In genomic region chr3:116433552-116433951, GRCh38 we compare ENCODE assay signal across 25 cellular contexts. TPM values are rescaled to one million over a fixed set of nuclear protein-coding genes. Genes with fewer than 3 reads are reported as not detected.
DNase-seq lines count a peak whose midpoint lies in the region; ATAC-seq, FAIRE-seq and TF ChIP-seq lines count a peak whose summit lies in the region.
"Had no signal": no experiment of that assay in that cellular context is flagged by ENCODE, and none has a peak within 500 bp of the region (broad histone marks: within the 10 kb centered on the region; RNA-seq: fewer than 3 reads in every experiment).

No MANE protein-coding gene starts in this region.

- H2BK15ac ChIP-seq in H1 (ENCODE audit: low read length), result no peak overlapping the region

- no peak overlapping the region for H4K91ac ChIP-seq in H1 (replicated peaks; ENCODE audit: insufficient read length, low read length)

- CTCF ChIA-PET in HEK293 (lab: Yijun Ruan, JAX), result no interaction called here
- CTCF ChIA-PET in H1 (lab: Charles Lee; ENCODE audit: partially characterized antibody), result interaction anchor here (0.8 to 2.4 kb wide), 6 partner anchors 9 to 323 kb away, joined by 3 to 8 read pairs (median 4); partner anchors contain the start of gene LSAMP

- FAIRE-seq in H1 (lab: Jason Lieb, UNC), result no peak
- FAIRE-seq: A204.1, GM12892, GM18507, HTR-8/SVneo, K562 had no signal

- H3K27ac Mint-ChIP-seq in nephron progenitor cell, result no peak overlapping the region
- H3K27ac Mint-ChIP-seq: CD4-positive, CD25-positive, alpha-beta regulatory T cell; CD8-positive, alpha-beta memory T cell; HFFc6 had no signal

- H3K27me3 ChIP-seq in H7 (ENCODE audit: control insufficient read depth, insufficient read depth, low read length) (no peaks in the 10 kb centered on the region), H1 (replicated peaks in 1 of 4; ENCODE audit: control insufficient read depth in 3 of 4, extremely low read depth in 1 of 4, insufficient read depth in 3 of 4, low read length in 3 of 4) (no peaks in the 10 kb centered on the region)
- H3K27me3 ChIP-seq: BE2C had no signal

- H2BK20ac ChIP-seq in H1 (ENCODE audit: low read length), result no peak overlapping the region

- no peak overlapping the region for H2BK5ac ChIP-seq in H1 (ENCODE audit: low read depth, low read length)

- H3K4ac ChIP-seq in H1 (replicated peaks; ENCODE audit: insufficient read length, low read depth, low read length), result no peak overlapping the region

- POLR2A ChIA-PET in HEK293 (lab: Yijun Ruan, JAX), result no interaction called here
- POLR2A ChIA-PET in H1 (lab: Charles Lee; ENCODE audit: partially characterized antibody), result interaction anchor here (1.1 kb wide), 1 partner anchor 9 kb away, joined by 4 read pairs; no protein-coding TSS in a partner anchor

- no peak for ATAC-seq in GM21360 (IDR thresholded peaks at IDR 0.05; ENCODE audit: unreplicated experiment)
- ATAC-seq: K562 had no signal

- WGBS in H1 (ENCODE audit: extremely low coverage in 1 of 2, insufficient coverage in 1 of 2, insufficient read length in 1 of 2, insufficient replicate concordance in 2 of 2, low coverage in 1 of 2, low lambda C conversion rate in 2 of 2, missing lambda C conversion rate in 1 of 2), 2 experiments, result 95% methylated on average over 1 of the region's 1 CpG; no CpG with 5 or more reads in 1 of the 2 experiments

- H3K4me1 Mint-ChIP-seq in nephron progenitor cell, result peaks cover 22% of the 10 kb centered on the region
- H3K4me1 Mint-ChIP-seq: CD4-positive, CD25-positive, alpha-beta regulatory T cell; CD8-positive, alpha-beta memory T cell had no signal

- H3K23me2 ChIP-seq in H1 (ENCODE audit: low read depth, low read length), result no peaks in the 10 kb centered on the region

- H3K27ac ChIP-seq in HEK293 (ENCODE audit: extremely low read depth, low read depth, low read length), result no peak overlapping the region
- no peak overlapping the region for H3K27ac ChIP-seq in H1 (ENCODE audit: low read depth, low read length)

- H3K4me2 ChIP-seq in H1 (ENCODE audit: insufficient read depth in 1 of 2, low read depth in 2 of 2, low read length in 2 of 2), result no peak overlapping the region

- H3K9me3 ChIP-seq in HEK293 (ENCODE audit: control insufficient read depth, insufficient read depth, low read depth, low read length) (no peaks in the 10 kb centered on the region), H1 (ENCODE audit: insufficient read depth in 2 of 2, low read depth in 1 of 2, low read length in 1 of 2) (no peaks in the 10 kb centered on the region)
- H3K9me3 ChIP-seq: BE2C had no signal

- no peaks in the 10 kb centered on the region for H3K79me2 ChIP-seq in H1 (ENCODE audit: control insufficient read depth in 1 of 2, insufficient read depth in 2 of 2, low read length in 2 of 2)

- no peak overlapping the region for H4K8ac ChIP-seq in H1 (ENCODE audit: extremely low read depth, insufficient read depth, low read length)

- no peak overlapping the region for H2AFZ ChIP-seq in H1 (ENCODE audit: low read length)

- peak; percentile 47 for DNase-seq in H7
- no peak for DNase-seq in H1 (ENCODE audit: low read depth in 1 of 2, low spot score in 2 of 2)
- peak; percentile 25 for DNase-seq in iPS-NIHi7 (ENCODE audit: extremely low spot score)
- DNase-seq in RPMI8226, result no peak
- no peak for DNase-seq in nephron progenitor cell
- DNase-seq in mucosa of gallbladder (ENCODE audit: low spot score), result no peak
- DNase-seq: ACHN; BE2C; C1 segment of cervical spinal cord; CD4-positive, CD25-positive, alpha-beta regulatory T cell; CD8-positive, alpha-beta memory T cell; COR-L47; DMS 273 treated with DMSO at 0.1 percent for 48 hours; DMS79; GDM1; GOT3; HCEC 1CT; HFFc6 had no signal

- H3K56ac ChIP-seq in H1 (replicated peaks; ENCODE audit: insufficient read length, low read depth, low read length), result no peak overlapping the region

- no peak overlapping the region for H3K9ac ChIP-seq in H1 (replicated peaks in 1 of 4; ENCODE audit: extremely low read depth in 1 of 4, low read depth in 3 of 4, low read length in 3 of 4)

- no peak overlapping the region for H3K14ac ChIP-seq in H1 (ENCODE audit: insufficient read length)

- no peak overlapping the region for H3K4me3 Mint-ChIP-seq in nephron progenitor cell
- H3K4me3 Mint-ChIP-seq: CD4-positive, CD25-positive, alpha-beta regulatory T cell; CD8-positive, alpha-beta memory T cell; HFFc6 had no signal

- no peak overlapping the region for H4K5ac ChIP-seq in H1 (ENCODE audit: insufficient read length, low read depth, low read length)

- TF ChIP-seq EP300 in H1 (IDR thresholded peaks at IDR 0.05; ENCODE audit: borderline replicate concordance in 1 of 2, low read depth in 2 of 2, low read length in 2 of 2), result no peak

- TF ChIP-seq POLR2A in H1 (IDR thresholded peaks at IDR 0.05; ENCODE audit: control extremely low read depth in 1 of 2, low read depth in 2 of 2, low read length in 2 of 2), result no peak

- no peaks in the 10 kb centered on the region for H4K20me1 ChIP-seq in H1 (replicated peaks in 1 of 2; ENCODE audit: control insufficient read depth in 1 of 2, insufficient read depth in 2 of 2, low read length in 2 of 2)

- H3K18ac ChIP-seq in H1 (ENCODE audit: extremely low read depth, low read length), result no peak overlapping the region

- TF ChIP-seq CTCF in HEK293 (tag by site-specific recombination; IDR thresholded peaks at IDR 0.05) (no peak), H1 (IDR thresholded peaks at IDR 0.05; ENCODE audit: control extremely low read depth in 1 of 3, insufficient read depth in 1 of 3, low read depth in 1 of 3, low read length in 3 of 3) (peak in 1 of 3 experiments; percentile 30; a peak in 2 of 4 replicates), nephron progenitor cell (IDR thresholded peaks at IDR 0.05) (no peak)

- no peak overlapping the region for H2BK12ac ChIP-seq in H1 (ENCODE audit: low read depth, low read length)

- H3K4me3 ChIP-seq in H7 (ENCODE audit: insufficient read depth, low read depth, low read length), result no peak overlapping the region
- no peak overlapping the region for H3K4me3 ChIP-seq in HEK293 (ENCODE audit: low read depth, low read length)
- no peak overlapping the region for H3K4me3 ChIP-seq in H1 (ENCODE audit: extremely low read depth in 1 of 4, insufficient read depth in 2 of 4, low read depth in 3 of 4, low read length in 4 of 4)
- H3K4me3 ChIP-seq: K562 had no signal

- no peaks in the 10 kb centered on the region for H3K36me3 ChIP-seq in H7 (replicated peaks; ENCODE audit: control insufficient read depth, insufficient read depth, low read length)
- no peaks in the 10 kb centered on the region for H3K36me3 ChIP-seq in HEK293 (ENCODE audit: control insufficient read depth in 2 of 2, insufficient read depth in 1 of 2, low read length in 2 of 2)
- H3K36me3 ChIP-seq in H1 (ENCODE audit: control insufficient read depth in 2 of 4, insufficient read depth in 4 of 4, low read length in 3 of 4), result no peaks in the 10 kb centered on the region
- H3K36me3 ChIP-seq: BE2C had no signal

- peak; percentile 32 to 55 for TF ChIP-seq RAD21 in H1 (IDR thresholded peaks at IDR 0.05 in 1 of 2, conservative IDR thresholded peaks at IDR 0.05 in 1 of 2; ENCODE audit: low read depth in 2 of 2, low read length in 2 of 2)

- no peaks in the 10 kb centered on the region for H3K79me1 ChIP-seq in H1 (ENCODE audit: low read depth, low read length)

- no peaks in the 10 kb centered on the region for H3K27me3 Mint-ChIP-seq in nephron progenitor cell (ENCODE audit: low read depth, poor library complexity)
- H3K27me3 Mint-ChIP-seq: CD4-positive, CD25-positive, alpha-beta regulatory T cell; CD8-positive, alpha-beta memory T cell had no signal

- no peak overlapping the region for H3K23ac ChIP-seq in H1 (ENCODE audit: insufficient read length)

- H3K36me3 Mint-ChIP-seq in nephron progenitor cell (ENCODE audit: low read depth), result peaks cover 5% of the 10 kb centered on the region
- H3K36me3 Mint-ChIP-seq: CD4-positive, CD25-positive, alpha-beta regulatory T cell; CD8-positive, alpha-beta memory T cell had no signal

- no peak overlapping the region for H2AK5ac ChIP-seq in H1 (ENCODE audit: low read depth, low read length)

- H3K4me1 ChIP-seq in HEK293 (ENCODE audit: control insufficient read depth, insufficient read depth, low read length) (no peaks in the 10 kb centered on the region), H1 (replicated peaks in 1 of 4; ENCODE audit: control insufficient read depth in 3 of 4, insufficient read depth in 4 of 4, low read length in 3 of 4) (no peaks in the 10 kb centered on the region; a peak in 1 of 7 replicates)
- H3K4me1 ChIP-seq: BE2C had no signal

- H3K9me3 Mint-ChIP-seq in nephron progenitor cell, result no peaks in the 10 kb centered on the region

- H2BK120ac ChIP-seq in H1 (replicated peaks; ENCODE audit: low read depth, low read length), result no peak overlapping the region

TF ChIP-seq in HEK293, 187 proteins besides CTCF, POLR2A, EP300 and RAD21 (continues in another document):
- TF ChIP-seq ZNF501 (tag by site-specific recombination; IDR thresholded peaks at IDR 0.05), result no peak

TF ChIP-seq in H1, 55 proteins besides CTCF, POLR2A, EP300 and RAD21:
- TF ChIP-seq EZH2 (IDR thresholded peaks at IDR 0.05; ENCODE audit: low read depth, low read length, severe bottlenecking), result no peak
- TF ChIP-seq ATF2 (IDR thresholded peaks at IDR 0.05; ENCODE audit: low read length), result no peak
- TF ChIP-seq EGR1 (IDR thresholded peaks at IDR 0.05; ENCODE audit: borderline replicate concordance, low read depth, low read length), result no peak
TF ChIP-seq in H1: peak in this region for 0.

RNA-seq across cellular contexts. Expression of gene LSAMP, which starts 11.7 kb away (rescaled TPM):
- 0.37 and 2.6 TPM in 2 replicates for total RNA-seq in H7 (2014; rRNA removed; shearing (Covaris generic))
- total RNA-seq in H1 (2021; fragmentation: NEBNext Ultra II Directional; extraction: Animal tissue kit (Norgen Biotek cat#: 25700)), result 3.8 and 5.7 TPM in 2 replicates
- 1.8 and 2.0 TPM in 2 replicates for polyA plus RNA-seq in H1 (2011; rRNA removed)
- polyA plus RNA-seq in H1 (2011; cell fraction: cytosol; rRNA removed), result 3.2 TPM
- 4.2 TPM for polyA plus RNA-seq in H1 (2011; cell fraction: nucleus; rRNA removed)
- polyA plus RNA-seq in H1 (2012, experiment 1 of 2), result 2.8 to 5.8 TPM (median 4.1 TPM) in 4 replicates
- polyA plus RNA-seq in H1 (2012, experiment 2 of 2), result 2.1 TPM
- 2.1 TPM for polyA plus RNA-seq in H1 (2013, experiment 1 of 2)
- 2.4 TPM for polyA plus RNA-seq in H1 (2013, experiment 2 of 2)
- 7.3 and 12.3 TPM in 2 replicates for polyA minus RNA-seq in H1 (2011; rRNA and poly(A)+ RNA removed)
- polyA minus RNA-seq in H1 (2011; cell fraction: cytosol; rRNA and poly(A)+ RNA removed), result 1.2 TPM
- 10.5 TPM for polyA minus RNA-seq in H1 (2011; cell fraction: nucleus; rRNA and poly(A)+ RNA removed)
- total RNA-seq in mucosa of gallbladder, result 11.4 TPM
- total RNA-seq: CD4-positive, CD25-positive, alpha-beta regulatory T cell; CD8-positive, alpha-beta memory T cell; HFFc6 had no signal
- polyA plus RNA-seq: CD4-positive, CD25-positive, alpha-beta regulatory T cell; CD8-positive, alpha-beta memory T cell had no signal

Comparison
In these comparisons a context has a peak if more than half of its experiments do, and no peak if none do; other contexts are left out.
1. DNase-seq: peak in H7 (single experiment) and iPS-NIHi7 (single experiment); none in H1 (0 of 2), RPMI8226 (single experiment), nephron progenitor cell (single experiment) and mucosa of gallbladder (single experiment).